ENCODE assay signal across 13 cellular contexts in genomic region chr2:109446531-109447131, GRCh38.
DNase-seq lines count a peak whose midpoint lies in the region; TF ChIP-seq lines count a peak whose summit lies in the region.
"Had no signal": no experiment of that assay in that cellular context is flagged by ENCODE, and none has a peak within 500 bp of the region (broad histone marks: within the 10 kb centered on the region; RNA-seq: fewer than 3 reads in every experiment).

No MANE protein-coding gene starts in this region.

- H3K79me2 ChIP-seq in fibroblast of lung (ENCODE audit: control insufficient read depth, insufficient read depth, low read length) = no peaks in the 10 kb centered on the region

- peak overlapping the region; percentile 39 for H3K9ac ChIP-seq in fibroblast of lung (ENCODE audit: insufficient read depth, low read length)

- no peak overlapping the region for H2AFZ ChIP-seq in fibroblast of lung (ENCODE audit: low read length)

- no peak for TF ChIP-seq POLR2A in prostate gland (IDR thresholded peaks at IDR 0.05)

- H3K27me3 Mint-ChIP-seq in osteocyte (ENCODE audit: unreplicated experiment) = no peaks in the 10 kb centered on the region

- intact Hi-C loops in prostate gland (cut with DNase I) = no loop called here

- no peaks in the 10 kb centered on the region for H3K9me3 ChIP-seq in fibroblast of lung (ENCODE audit: control insufficient read depth, insufficient read depth, low read depth, low read length)
- no peaks in the 10 kb centered on the region for H3K9me3 ChIP-seq in prostate gland
- H3K9me3 ChIP-seq: colonic mucosa had no signal

- no peak for TF ChIP-seq CTCF in fibroblast of lung (conservative IDR thresholded peaks at IDR 0.05 in 1 of 2, IDR thresholded peaks at IDR 0.05 in 1 of 2; ENCODE audit: low read depth in 1 of 2, low read length in 2 of 2)
- no peak for TF ChIP-seq CTCF in osteocyte (IDR thresholded peaks at IDR 0.05)
- no peak for TF ChIP-seq CTCF in prostate gland (IDR thresholded peaks at IDR 0.05)
- TF ChIP-seq CTCF in GM10266 (IDR thresholded peaks at IDR 0.05; ENCODE audit: control insufficient read depth, insufficient read depth, low read depth, missing control alignments) = no peak

- peaks cover 45% of the 10 kb centered on the region for H3K36me3 Mint-ChIP-seq in osteocyte (ENCODE audit: unreplicated experiment)
- H3K36me3 Mint-ChIP-seq: activated naive CD4-positive, alpha-beta T cell treated with anti-CD3 and anti-CD28 coated beads, Interleukin-2, amount 10 ng/mL, durations not matched to agents 7 days and 5 days had no signal

- H3K4me2 ChIP-seq in fibroblast of lung (ENCODE audit: extremely low read depth, insufficient read depth, low read length) = peak overlapping the region; percentile 60
- H3K4me2 ChIP-seq: A549 had no signal

- peaks cover 28% of the 10 kb centered on the region for H3K9me3 Mint-ChIP-seq in osteocyte (ENCODE audit: unreplicated experiment)

- peak overlapping the region; percentile 97 for H3K27ac Mint-ChIP-seq in osteocyte (ENCODE audit: unreplicated experiment)
- H3K27ac Mint-ChIP-seq: activated naive CD4-positive, alpha-beta T cell treated with anti-CD3 and anti-CD28 coated beads, Interleukin-2, amount 10 ng/mL, durations not matched to agents 7 days and 5 days had no signal

- H3K4me1 ChIP-seq in fibroblast of lung (ENCODE audit: control insufficient read depth, extremely low read depth, insufficient read depth, low read length) (peaks cover 9% of the 10 kb centered on the region), prostate gland (replicated peaks) (no peaks in the 10 kb centered on the region)
- H3K4me1 ChIP-seq: A549, colonic mucosa had no signal

- H3K36me3 ChIP-seq in fibroblast of lung (ENCODE audit: control insufficient read depth, insufficient read depth, low read length) (peaks cover 7% of the 10 kb centered on the region), prostate gland (no peaks in the 10 kb centered on the region)
- H3K36me3 ChIP-seq: colonic mucosa had no signal

- H3K4me3 Mint-ChIP-seq in osteocyte (ENCODE audit: unreplicated experiment) = peak overlapping the region; percentile 42
- H3K4me3 Mint-ChIP-seq: activated naive CD4-positive, alpha-beta T cell treated with anti-CD3 and anti-CD28 coated beads, Interleukin-2, amount 10 ng/mL, durations not matched to agents 7 days and 5 days had no signal

- DNase-seq in activated effector memory CD4-positive, alpha-beta T cell treated with anti-CD3 and anti-CD28 coated beads, Interleukin-2, amount 50 U/mL, for 16 hours = peak; percentile 22
- DNase-seq in activated effector memory CD4-positive, alpha-beta T cell treated with Interleukin-2 at 50 U/mL for 16 hours = no peak
- DNase-seq in fibroblast of lung (ENCODE audit: low read depth in 2 of 2) (no peak), osteocyte (ENCODE audit: extremely low spot score, unreplicated experiment) (peak; percentile 76), DMS53 treated with DMSO at 0.1 percent for 48 hours (lab: John Stamatoyannopoulos, UW; ENCODE audit: unreplicated experiment) (no peak), prostate gland (ENCODE audit: low spot score) (no peak), GM10266 (ENCODE audit: extremely low spot score) (no peak)
- no peak for DNase-seq in central memory CD4-positive, alpha-beta T cell
- DNase-seq: activated naive CD4-positive, alpha-beta T cell treated with anti-CD3 and anti-CD28 coated beads, Interleukin-2, amount 10 ng/mL, durations not matched to agents 7 days and 5 days; colonic mucosa; NCI-H1105 treated with DMSO at 0.1 percent for 48 hours; small intestine had no signal

- WGBS in prostate gland = 52% methylated on average over 12 of the region's 15 CpGs

- H3K27me3 ChIP-seq in fibroblast of lung (ENCODE audit: control insufficient read depth, insufficient read depth, low read length) = no peaks in the 10 kb centered on the region
- no peaks in the 10 kb centered on the region for H3K27me3 ChIP-seq in prostate gland (replicated peaks; ENCODE audit: insufficient read depth)
- H3K27me3 ChIP-seq: colonic mucosa had no signal

- H3K27ac ChIP-seq in fibroblast of lung (ENCODE audit: insufficient read depth, low read length) (peak overlapping the region; percentile 84), prostate gland (no peak overlapping the region)
- H3K27ac ChIP-seq: A549, colonic mucosa had no signal

- H3K4me1 Mint-ChIP-seq in osteocyte (ENCODE audit: unreplicated experiment) = peaks cover 47% of the 10 kb centered on the region
- H3K4me1 Mint-ChIP-seq: activated naive CD4-positive, alpha-beta T cell treated with anti-CD3 and anti-CD28 coated beads, Interleukin-2, amount 10 ng/mL, durations not matched to agents 7 days and 5 days had no signal

- H3K4me3 ChIP-seq in fibroblast of lung (replicated peaks in 1 of 4; ENCODE audit: control extremely low read depth in 1 of 4, insufficient read depth in 1 of 4, low read depth in 3 of 4, low read length in 4 of 4) (no peak overlapping the region), prostate gland (no peak overlapping the region)
- H3K4me3 ChIP-seq: A549, colonic mucosa had no signal

- H4K20me1 ChIP-seq in fibroblast of lung (ENCODE audit: control insufficient read depth, extremely low read depth, insufficient read depth, low read length) = no peaks in the 10 kb centered on the region

Comparison
In these comparisons a context has a peak if more than half of its experiments do, and no peak if none do; other contexts are left out.
1. DNase-seq: peak in activated effector memory CD4-positive, alpha-beta T cell treated with anti-CD3 and anti-CD28 coated beads, Interleukin-2, amount 50 U/mL, for 16 hours (single experiment) and osteocyte (single experiment); none in activated effector memory CD4-positive, alpha-beta T cell treated with Interleukin-2 at 50 U/mL for 16 hours (single experiment), fibroblast of lung (0 of 2), DMS53 treated with DMSO at 0.1 percent for 48 hours (single experiment), prostate gland (single experiment), central memory CD4-positive, alpha-beta T cell (single experiment) and GM10266 (single experiment).